ENCODE assay signal across 1 cellular context in genomic region chr14:32013083-32013482, GRCh38.
A peak's percentile ranks its signal among the peaks of the same experiment; 100 is the strongest.
TF ChIP-seq lines count a peak whose summit lies in the region.

No MANE protein-coding gene starts in this region.

TF ChIP-seq in HepG2, 621 proteins besides CTCF, POLR2A, EP300 and RAD21 (continued from another document):
- TF ChIP-seq, protein P1, sequence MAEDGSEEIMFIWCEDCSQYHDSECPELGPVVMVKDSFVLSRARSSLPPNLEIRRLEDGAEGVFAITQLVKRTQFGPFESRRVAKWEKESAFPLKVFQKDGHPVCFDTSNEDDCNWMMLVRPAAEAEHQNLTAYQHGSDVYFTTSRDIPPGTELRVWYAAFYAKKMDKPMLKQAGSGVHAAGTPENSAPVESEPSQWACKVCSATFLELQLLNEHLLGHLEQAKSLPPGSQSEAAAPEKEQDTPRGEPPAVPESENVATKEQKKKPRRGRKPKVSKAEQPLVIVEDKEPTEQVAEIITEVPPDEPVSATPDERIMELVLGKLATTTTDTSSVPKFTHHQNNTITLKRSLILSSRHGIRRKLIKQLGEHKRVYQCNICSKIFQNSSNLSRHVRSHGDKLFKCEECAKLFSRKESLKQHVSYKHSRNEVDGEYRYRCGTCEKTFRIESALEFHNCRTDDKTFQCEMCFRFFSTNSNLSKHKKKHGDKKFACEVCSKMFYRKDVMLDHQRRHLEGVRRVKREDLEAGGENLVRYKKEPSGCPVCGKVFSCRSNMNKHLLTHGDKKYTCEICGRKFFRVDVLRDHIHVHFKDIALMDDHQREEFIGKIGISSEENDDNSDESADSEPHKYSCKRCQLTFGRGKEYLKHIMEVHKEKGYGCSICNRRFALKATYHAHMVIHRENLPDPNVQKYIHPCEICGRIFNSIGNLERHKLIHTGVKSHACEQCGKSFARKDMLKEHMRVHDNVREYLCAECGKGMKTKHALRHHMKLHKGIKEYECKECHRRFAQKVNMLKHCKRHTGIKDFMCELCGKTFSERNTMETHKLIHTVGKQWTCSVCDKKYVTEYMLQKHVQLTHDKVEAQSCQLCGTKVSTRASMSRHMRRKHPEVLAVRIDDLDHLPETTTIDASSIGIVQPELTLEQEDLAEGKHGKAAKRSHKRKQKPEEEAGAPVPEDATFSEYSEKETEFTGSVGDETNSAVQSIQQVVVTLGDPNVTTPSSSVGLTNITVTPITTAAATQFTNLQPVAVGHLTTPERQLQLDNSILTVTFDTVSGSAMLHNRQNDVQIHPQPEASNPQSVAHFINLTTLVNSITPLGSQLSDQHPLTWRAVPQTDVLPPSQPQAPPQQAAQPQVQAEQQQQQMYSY (CRISPR knock-in tag; IDR thresholded peaks at IDR 0.05): no peak
- TF ChIP-seq, protein P2, sequence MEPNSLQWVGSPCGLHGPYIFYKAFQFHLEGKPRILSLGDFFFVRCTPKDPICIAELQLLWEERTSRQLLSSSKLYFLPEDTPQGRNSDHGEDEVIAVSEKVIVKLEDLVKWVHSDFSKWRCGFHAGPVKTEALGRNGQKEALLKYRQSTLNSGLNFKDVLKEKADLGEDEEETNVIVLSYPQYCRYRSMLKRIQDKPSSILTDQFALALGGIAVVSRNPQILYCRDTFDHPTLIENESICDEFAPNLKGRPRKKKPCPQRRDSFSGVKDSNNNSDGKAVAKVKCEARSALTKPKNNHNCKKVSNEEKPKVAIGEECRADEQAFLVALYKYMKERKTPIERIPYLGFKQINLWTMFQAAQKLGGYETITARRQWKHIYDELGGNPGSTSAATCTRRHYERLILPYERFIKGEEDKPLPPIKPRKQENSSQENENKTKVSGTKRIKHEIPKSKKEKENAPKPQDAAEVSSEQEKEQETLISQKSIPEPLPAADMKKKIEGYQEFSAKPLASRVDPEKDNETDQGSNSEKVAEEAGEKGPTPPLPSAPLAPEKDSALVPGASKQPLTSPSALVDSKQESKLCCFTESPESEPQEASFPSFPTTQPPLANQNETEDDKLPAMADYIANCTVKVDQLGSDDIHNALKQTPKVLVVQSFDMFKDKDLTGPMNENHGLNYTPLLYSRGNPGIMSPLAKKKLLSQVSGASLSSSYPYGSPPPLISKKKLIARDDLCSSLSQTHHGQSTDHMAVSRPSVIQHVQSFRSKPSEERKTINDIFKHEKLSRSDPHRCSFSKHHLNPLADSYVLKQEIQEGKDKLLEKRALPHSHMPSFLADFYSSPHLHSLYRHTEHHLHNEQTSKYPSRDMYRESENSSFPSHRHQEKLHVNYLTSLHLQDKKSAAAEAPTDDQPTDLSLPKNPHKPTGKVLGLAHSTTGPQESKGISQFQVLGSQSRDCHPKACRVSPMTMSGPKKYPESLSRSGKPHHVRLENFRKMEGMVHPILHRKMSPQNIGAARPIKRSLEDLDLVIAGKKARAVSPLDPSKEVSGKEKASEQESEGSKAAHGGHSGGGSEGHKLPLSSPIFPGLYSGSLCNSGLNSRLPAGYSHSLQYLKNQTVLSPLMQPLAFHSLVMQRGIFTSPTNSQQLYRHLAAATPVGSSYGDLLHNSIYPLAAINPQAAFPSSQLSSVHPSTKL (CRISPR knock-in tag; IDR thresholded peaks at IDR 0.05): 0 out of 2 replicates have a peak, but pooled peaks have one; percentile 11
- TF ChIP-seq DMAP1 (CRISPR knock-in tag; IDR thresholded peaks at IDR 0.05) (no peak), HOXD1 (CRISPR knock-in tag; IDR thresholded peaks at IDR 0.05) (no peak), ZNF777 (CRISPR knock-in tag; IDR thresholded peaks at IDR 0.05) (no peak), DNMT3B (CRISPR knock-in tag; conservative IDR thresholded peaks at IDR 0.05) (no peak), RBM22 (optimal IDR thresholded peaks at IDR 0.05; ENCODE audit: low read length) (no peak), ETS1 (CRISPR knock-in tag; IDR thresholded peaks at IDR 0.05) (no peak), HNRNPH1 (optimal IDR thresholded peaks at IDR 0.05; ENCODE audit: low read depth, low read length) (no peak), MTF2 (CRISPR knock-in tag; IDR thresholded peaks at IDR 0.05; ENCODE audit: borderline replicate concordance) (no peak), NCOA1 (CRISPR knock-in tag; IDR thresholded peaks at IDR 0.05) (no peak), ZNF557 (CRISPR knock-in tag; IDR thresholded peaks at IDR 0.05) (no peak), FOXA3 (CRISPR knock-in tag; IDR thresholded peaks at IDR 0.05) (no peak), MAF1 (CRISPR knock-in tag; IDR thresholded peaks at IDR 0.05; ENCODE audit: borderline replicate concordance) (no peak), CCDC6 (CRISPR knock-in tag; IDR thresholded peaks at IDR 0.05) (no peak), KMT2A (CRISPR knock-in tag; IDR thresholded peaks at IDR 0.05) (no peak), CERS6 (CRISPR knock-in tag; IDR thresholded peaks at IDR 0.05) (no peak), NR2C2 (CRISPR knock-in tag; IDR thresholded peaks at IDR 0.05; ENCODE audit: borderline replicate concordance) (no peak), CEBPZ (IDR thresholded peaks at IDR 0.05; ENCODE audit: low read length) (no peak), NFKBIZ (CRISPR knock-in tag; IDR thresholded peaks at IDR 0.05) (no peak), EHMT2 (IDR thresholded peaks at IDR 0.05; ENCODE audit: borderline replicate concordance, low read depth, low read length) (no peak), ZFX (CRISPR knock-in tag; IDR thresholded peaks at IDR 0.05; ENCODE audit: low read depth) (no peak), KDM5A (IDR thresholded peaks at IDR 0.05; ENCODE audit: borderline replicate concordance, low read length) (no peak), ZNF142 (CRISPR knock-in tag; IDR thresholded peaks at IDR 0.05) (no peak)
- TF ChIP-seq, protein P3, sequence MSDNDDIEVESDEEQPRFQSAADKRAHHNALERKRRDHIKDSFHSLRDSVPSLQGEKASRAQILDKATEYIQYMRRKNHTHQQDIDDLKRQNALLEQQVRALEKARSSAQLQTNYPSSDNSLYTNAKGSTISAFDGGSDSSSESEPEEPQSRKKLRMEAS (IDR thresholded peaks at IDR 0.05): no peak
- TF ChIP-seq, protein P4, sequence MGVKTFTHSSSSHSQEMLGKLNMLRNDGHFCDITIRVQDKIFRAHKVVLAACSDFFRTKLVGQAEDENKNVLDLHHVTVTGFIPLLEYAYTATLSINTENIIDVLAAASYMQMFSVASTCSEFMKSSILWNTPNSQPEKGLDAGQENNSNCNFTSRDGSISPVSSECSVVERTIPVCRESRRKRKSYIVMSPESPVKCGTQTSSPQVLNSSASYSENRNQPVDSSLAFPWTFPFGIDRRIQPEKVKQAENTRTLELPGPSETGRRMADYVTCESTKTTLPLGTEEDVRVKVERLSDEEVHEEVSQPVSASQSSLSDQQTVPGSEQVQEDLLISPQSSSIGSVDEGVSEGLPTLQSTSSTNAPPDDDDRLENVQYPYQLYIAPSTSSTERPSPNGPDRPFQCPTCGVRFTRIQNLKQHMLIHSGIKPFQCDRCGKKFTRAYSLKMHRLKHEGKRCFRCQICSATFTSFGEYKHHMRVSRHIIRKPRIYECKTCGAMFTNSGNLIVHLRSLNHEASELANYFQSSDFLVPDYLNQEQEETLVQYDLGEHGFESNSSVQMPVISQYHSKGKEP (CRISPR knock-in tag; IDR thresholded peaks at IDR 0.05): no peak
- TF ChIP-seq, protein P5, sequence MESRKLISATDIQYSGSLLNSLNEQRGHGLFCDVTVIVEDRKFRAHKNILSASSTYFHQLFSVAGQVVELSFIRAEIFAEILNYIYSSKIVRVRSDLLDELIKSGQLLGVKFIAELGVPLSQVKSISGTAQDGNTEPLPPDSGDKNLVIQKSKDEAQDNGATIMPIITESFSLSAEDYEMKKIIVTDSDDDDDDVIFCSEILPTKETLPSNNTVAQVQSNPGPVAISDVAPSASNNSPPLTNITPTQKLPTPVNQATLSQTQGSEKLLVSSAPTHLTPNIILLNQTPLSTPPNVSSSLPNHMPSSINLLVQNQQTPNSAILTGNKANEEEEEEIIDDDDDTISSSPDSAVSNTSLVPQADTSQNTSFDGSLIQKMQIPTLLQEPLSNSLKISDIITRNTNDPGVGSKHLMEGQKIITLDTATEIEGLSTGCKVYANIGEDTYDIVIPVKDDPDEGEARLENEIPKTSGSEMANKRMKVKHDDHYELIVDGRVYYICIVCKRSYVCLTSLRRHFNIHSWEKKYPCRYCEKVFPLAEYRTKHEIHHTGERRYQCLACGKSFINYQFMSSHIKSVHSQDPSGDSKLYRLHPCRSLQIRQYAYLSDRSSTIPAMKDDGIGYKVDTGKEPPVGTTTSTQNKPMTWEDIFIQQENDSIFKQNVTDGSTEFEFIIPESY (CRISPR knock-in tag; IDR thresholded peaks at IDR 0.05): peak; percentile 64
